Comparison of ENCODE assay signal across 8 cellular contexts in genomic region chr13:113364371-113364932, GRCh38. TPM values are rescaled to one million over a fixed set of nuclear protein-coding genes. Genes with fewer than 3 reads are reported as not detected.
DNase-seq lines count a peak whose midpoint lies in the region; ATAC-seq, FAIRE-seq and TF ChIP-seq lines count a peak whose summit lies in the region.

No MANE protein-coding gene starts in this region.

- H3K4me2 ChIP-seq in H9 (ENCODE audit: insufficient read depth, insufficient read length, low read length) = peak overlapping the region; percentile 29

- peak overlapping the region in 1 of 2 experiments; percentile 8; a peak in 1 of 5 replicates for H3K4me3 Mint-ChIP-seq in H9
- H3K4me3 Mint-ChIP-seq in stimulated activated effector memory CD8-positive, alpha-beta T cell treated with anti-CD3 and anti-CD28 coated beads, Interleukin-12 subunit alpha, Interleukin-12 subunit beta, amount 100 ng/mL, for 72 hours = peak overlapping the region; percentile 58

- peaks cover 10% of the 10 kb centered on the region; the same call in 1 of the 2 replicates for H3K79me2 ChIP-seq in H9 (ENCODE audit: insufficient read depth, low read length)

- no peak overlapping the region for H3K14ac ChIP-seq in H9 (ENCODE audit: insufficient read depth, low read length)

- no peak overlapping the region for H4K8ac ChIP-seq in H9 (replicated peaks; ENCODE audit: insufficient read length, low read depth, low read length)

- H2AFZ ChIP-seq in H9 (ENCODE audit: low read length) = no peak overlapping the region

- no peaks in the 10 kb centered on the region for H3K9me3 ChIP-seq in H9 (ENCODE audit: control insufficient read depth, low read depth, low read length)
- no peaks in the 10 kb centered on the region for H3K9me3 ChIP-seq in adrenal gland (replicated peaks in 1 of 3)

- peaks cover 12% of the 10 kb centered on the region for H3K23me2 ChIP-seq in H9 (ENCODE audit: insufficient read length, low read depth, low read length, poor library complexity, severe bottlenecking)

- no peak overlapping the region for H4K5ac ChIP-seq in H9 (ENCODE audit: insufficient read length, low read depth, low read length)

- no peak overlapping the region for H2BK5ac ChIP-seq in H9 (ENCODE audit: insufficient read length, low read length)

- no peaks in the 10 kb centered on the region for H3K27me3 Mint-ChIP-seq in H9 (ENCODE audit: low read depth)

- H3K18ac ChIP-seq in H9 (ENCODE audit: insufficient read length, low read depth, low read length) = no peak overlapping the region

- H2BK12ac ChIP-seq in H9 (ENCODE audit: insufficient read length, low read depth, low read length) = no peak overlapping the region

- H3K23ac ChIP-seq in H9 (ENCODE audit: insufficient read length, low read depth, low read length) = no peak overlapping the region

- no peak for ATAC-seq in stimulated activated effector memory CD8-positive, alpha-beta T cell treated with anti-CD3 and anti-CD28 coated beads, Interleukin-12 subunit alpha, Interleukin-12 subunit beta, amount 100 ng/mL, for 72 hours
- ATAC-seq in GM21737 (IDR thresholded peaks at IDR 0.05; ENCODE audit: unreplicated experiment) (no peak), HG03139 (IDR thresholded peaks at IDR 0.05; ENCODE audit: unreplicated experiment) (no peak)

- H3K27ac ChIP-seq in H9 (ENCODE audit: insufficient read length, low read depth, low read length) (no peak overlapping the region), adrenal gland (peak overlapping the region in 2 of 5 donors; percentile 40 to 71)

- H3K4me1 ChIP-seq in H9 (ENCODE audit: insufficient read depth, low read length) (no peaks in the 10 kb centered on the region; the same call in 1 of the 2 replicates), adrenal gland (replicated peaks in 1 of 2) (peaks cover 8 to 9% of the 10 kb centered on the region in 2 donors)

- TF ChIP-seq POLR2A in adrenal gland (IDR thresholded peaks at IDR 0.05) = no peak

- TF ChIP-seq CTCF in H9 (conservative IDR thresholded peaks at IDR 0.05) = no peak
- TF ChIP-seq CTCF in adrenal gland (IDR thresholded peaks at IDR 0.05) = no peak
- TF ChIP-seq CTCF in kidney epithelial cell (IDR thresholded peaks at IDR 0.05; ENCODE audit: insufficient read depth, low read length, poor library complexity, severe bottlenecking) = no peak

- DNase-seq in H9 (no peak), adrenal gland (peak in 5 of 7 donors; percentile 13 to 55 (median 48)), kidney epithelial cell (ENCODE audit: low read depth) (no peak), GM19239 (ENCODE audit: insufficient read length, low spot score) (no peak), NCI-H146 treated with DMSO at 0.1 percent for 48 hours (lab: John Stamatoyannopoulos, UW; ENCODE audit: unreplicated experiment) (no peak)
- no peak for DNase-seq in stimulated activated effector memory CD8-positive, alpha-beta T cell treated with anti-CD3 and anti-CD28 coated beads, Interleukin-12 subunit alpha, Interleukin-12 subunit beta, amount 100 ng/mL, for 72 hours (ENCODE audit: low spot score in 2 of 2)

- intact Hi-C loops in adrenal gland (cut with DNase I) = no loop called here

- no peak overlapping the region for H4K91ac ChIP-seq in H9 (ENCODE audit: insufficient read length, low read depth, low read length)

- no peak for FAIRE-seq in GM19239 (lab: Jason Lieb, UNC)

- H3K9ac ChIP-seq in H9 (ENCODE audit: extremely low read depth, insufficient read length, low read length) = no peak overlapping the region

- H3K4me3 ChIP-seq in adrenal gland (peak overlapping the region in 2 of 4 donors; percentile 12 to 74), kidney epithelial cell (ENCODE audit: low read depth, low read length) (peak overlapping the region; percentile 25)

- peaks cover 16 to 34% of the 10 kb centered on the region in 2 experiments for H3K4me1 Mint-ChIP-seq in H9
- H3K4me1 Mint-ChIP-seq in stimulated activated effector memory CD8-positive, alpha-beta T cell treated with anti-CD3 and anti-CD28 coated beads, Interleukin-12 subunit alpha, Interleukin-12 subunit beta, amount 100 ng/mL, for 72 hours = peaks cover 6% of the 10 kb centered on the region

- no peaks in the 10 kb centered on the region for H4K20me1 ChIP-seq in H9 (ENCODE audit: control insufficient read depth, insufficient read depth, insufficient read length)

- no peaks in the 10 kb centered on the region; a peak in 1 of 5 replicates for H3K9me3 Mint-ChIP-seq in H9
- no peaks in the 10 kb centered on the region for H3K9me3 Mint-ChIP-seq in stimulated activated effector memory CD8-positive, alpha-beta T cell treated with anti-CD3 and anti-CD28 coated beads, Interleukin-12 subunit alpha, Interleukin-12 subunit beta, amount 100 ng/mL, for 72 hours

- H2BK20ac ChIP-seq in H9 (ENCODE audit: low read depth, low read length, poor library complexity, severe bottlenecking) = no peak overlapping the region

- no peak overlapping the region for H3T11ph ChIP-seq in H9 (ENCODE audit: low read length)

- H2BK120ac ChIP-seq in H9 (ENCODE audit: low read depth, low read length, poor library complexity, severe bottlenecking) = no peak overlapping the region

- H3K79me1 ChIP-seq in H9 (ENCODE audit: insufficient read depth, low read depth, low read length, poor library complexity, severe bottlenecking) = peaks cover 11% of the 10 kb centered on the region

- no peak overlapping the region for H3K56ac ChIP-seq in H9 (ENCODE audit: insufficient read length, low read depth, low read length)

- no peak overlapping the region for H3K4ac ChIP-seq in H9 (ENCODE audit: low read depth, low read length)

- no peaks in the 10 kb centered on the region for H3K27me3 ChIP-seq in H9 (ENCODE audit: insufficient read depth, low read length)
- no peaks in the 10 kb centered on the region for H3K27me3 ChIP-seq in adrenal gland
- H3K27me3 ChIP-seq in kidney epithelial cell (ENCODE audit: control insufficient read depth, insufficient read depth, low read length) = peaks cover 13% of the 10 kb centered on the region

- H3K36me3 ChIP-seq in adrenal gland (replicated peaks in 1 of 2) (no peaks in the 10 kb centered on the region), kidney epithelial cell (ENCODE audit: control insufficient read depth, insufficient read depth, low read length) (no peaks in the 10 kb centered on the region)

- no peak overlapping the region for H2AK5ac ChIP-seq in H9 (ENCODE audit: insufficient read length, low read length)

- peaks cover 9 to 21% (median 20%) of the 10 kb centered on the region in 3 experiments; a peak in 6 of 7 replicates for H3K36me3 Mint-ChIP-seq in H9 (ENCODE audit: insufficient read depth in 1 of 3, low read depth in 3 of 3)
- peaks cover 6% of the 10 kb centered on the region for H3K36me3 Mint-ChIP-seq in stimulated activated effector memory CD8-positive, alpha-beta T cell treated with anti-CD3 and anti-CD28 coated beads, Interleukin-12 subunit alpha, Interleukin-12 subunit beta, amount 100 ng/mL, for 72 hours

- no peak overlapping the region for H2BK15ac ChIP-seq in H9 (ENCODE audit: low read depth, low read length)

- WGBS in H9 (ENCODE audit: extremely low coverage, insufficient read length, low lambda C conversion rate) = no CpG with 5 or more reads among the region's 41 CpGs
- WGBS in adrenal gland, 4 donors = 3 to 9% (median 8%) methylated on average over 25 to 38 of the region's 41 CpGs

- peak overlapping the region in 1 of 3 experiments; percentile 44; a peak in 1 of 7 replicates for H3K27ac Mint-ChIP-seq in H9
- H3K27ac Mint-ChIP-seq in stimulated activated effector memory CD8-positive, alpha-beta T cell treated with anti-CD3 and anti-CD28 coated beads, Interleukin-12 subunit alpha, Interleukin-12 subunit beta, amount 100 ng/mL, for 72 hours = no peak overlapping the region

RNA-seq across cellular contexts. Expression of gene GRTP1, which starts 0.5 kb away (rescaled TPM):
- total RNA-seq in H9 (2021) (54.8 and 55.0 TPM in 2 replicates), adrenal gland (10 to 100 TPM in 7 of 8 donors, 1 to 10 TPM in 1; 10.0 to 28.0 (median 16.1) TPM), kidney epithelial cell (2.3 and 5.4 TPM in 2 replicates)
- polyA plus RNA-seq in adrenal gland = 1 to 10 TPM; 6.8 to 7.9 (median 7.0) TPM

Comparison
In these comparisons a context has a peak if more than half of its experiments do, and no peak if none do; other contexts are left out.
1. DNase-seq: peak in adrenal gland (5 of 7); none in H9 (single experiment), kidney epithelial cell (single experiment), stimulated activated effector memory CD8-positive, alpha-beta T cell treated with anti-CD3 and anti-CD28 coated beads, Interleukin-12 subunit alpha, Interleukin-12 subunit beta, amount 100 ng/mL, for 72 hours (0 of 2), GM19239 (single experiment) and NCI-H146 treated with DMSO at 0.1 percent for 48 hours (single experiment).